10 cellular contexts compared by ENCODE assay signal in genomic region chr5:142472306-142472951, GRCh38.
A peak's percentile ranks its signal among the peaks of the same experiment; 100 is the strongest.
DNase-seq lines count a peak whose midpoint lies in the region; ATAC-seq and TF ChIP-seq lines count a peak whose summit lies in the region.
"Had no signal": no experiment of that assay in that cellular context is flagged by ENCODE, and none has a peak within 500 bp of the region (broad histone marks: within the 10 kb centered on the region; RNA-seq: fewer than 3 reads in every experiment).

No MANE protein-coding gene starts in this region.

- peak; percentile 96 for ATAC-seq in PC-3
- peak; percentile 99 for ATAC-seq in activated naive CD4-positive, alpha-beta T cell treated with anti-CD3 and anti-CD28 coated beads, Interleukin-2, amount 50 U/mL, for 72 hours
- ATAC-seq in natural killer cell treated with Interleukin-12 subunit alpha and Interleukin-12 subunit beta and Interleukin-15 and Interleukin-18, amount 100 ng/mL, for 72 hours, result peak; percentile 81 to 96

- intact Hi-C loops in PC-3 (cut with micrococcal nuclease) (loop anchor here (10.0 kb wide), 1 partner anchor 72 kb away; no protein-coding TSS in a partner anchor), uterus (cut with DNase I; ENCODE audit: low total_unique reads) (no loop called here)

- H3K79me2 ChIP-seq in PC-3 (ENCODE audit: low read length), result no peaks in the 10 kb centered on the region

- H3K36me3 ChIP-seq in PC-3 (ENCODE audit: low read depth, low read length) (no peaks in the 10 kb centered on the region), uterus (no peaks in the 10 kb centered on the region)

- no peaks in the 10 kb centered on the region for H3F3A ChIP-seq in PC-3 (ENCODE audit: low read length, unreplicated experiment)

- no peaks in the 10 kb centered on the region for H3K27me3 ChIP-seq in PC-3 (ENCODE audit: low read length)
- no peaks in the 10 kb centered on the region for H3K27me3 ChIP-seq in uterus

- H3K4me2 ChIP-seq in PC-3 (ENCODE audit: low read length), result peak overlapping the region; percentile 58

- H3K9me3 ChIP-seq in PC-3 (ENCODE audit: low read length) (no peaks in the 10 kb centered on the region), uterus (no peaks in the 10 kb centered on the region)

- H3K4me1 ChIP-seq in PC-3 (ENCODE audit: insufficient read depth, low read length), result peaks cover 27% of the 10 kb centered on the region
- H3K4me1 ChIP-seq in uterus, result no peaks in the 10 kb centered on the region

- no peak for TF ChIP-seq POLR2A in uterus (IDR thresholded peaks at IDR 0.05)

- no TSS peak for BruUV-seq in PC-3 (replicated peaks; lab: Mats Ljungman, UMichigan)

- no peak for TF ChIP-seq CTCF in PC-3 (conservative IDR thresholded peaks at IDR 0.05; ENCODE audit: low read depth, low read length)
- no peak for TF ChIP-seq CTCF in uterus (IDR thresholded peaks at IDR 0.05)

- H3K36me3 Mint-ChIP-seq in activated naive CD4-positive, alpha-beta T cell treated with anti-CD3 and anti-CD28 coated beads, Interleukin-2, amount 50 U/mL, for 72 hours, result no peaks in the 10 kb centered on the region
- H3K36me3 Mint-ChIP-seq in natural killer cell treated with Interleukin-12 subunit alpha and Interleukin-12 subunit beta and Interleukin-15 and Interleukin-18, amount 100 ng/mL, for 72 hours, result no peaks in the 10 kb centered on the region

- no peak overlapping the region for H3K4me3 Mint-ChIP-seq in natural killer cell treated with Interleukin-12 subunit alpha and Interleukin-12 subunit beta and Interleukin-15 and Interleukin-18, amount 100 ng/mL, for 72 hours
- H3K4me3 Mint-ChIP-seq: neural crest cell had no signal

- H3K27ac Mint-ChIP-seq in activated naive CD4-positive, alpha-beta T cell treated with anti-CD3 and anti-CD28 coated beads, Interleukin-2, amount 50 U/mL, for 72 hours, result peak overlapping the region; percentile 2 to 85
- peak overlapping the region; percentile 47 to 63 for H3K27ac Mint-ChIP-seq in natural killer cell treated with Interleukin-12 subunit alpha and Interleukin-12 subunit beta and Interleukin-15 and Interleukin-18, amount 100 ng/mL, for 72 hours

- no peaks in the 10 kb centered on the region for H3K9me2 ChIP-seq in PC-3 (replicated peaks; ENCODE audit: low read length)

- POLR2A ChIA-PET in PC-3 (lab: Charles Lee; ENCODE audit: unreplicated experiment), result interaction anchor here (0.6 kb wide), 1 partner anchor 78 kb away, joined by 3 read pairs; no protein-coding TSS in a partner anchor

- H4K20me1 ChIP-seq in PC-3 (ENCODE audit: low read length), result no peaks in the 10 kb centered on the region

- H2AFZ ChIP-seq in PC-3 (ENCODE audit: low read length), result no peak overlapping the region

- H3K27ac ChIP-seq in PC-3 (ENCODE audit: low read length) (peak overlapping the region; percentile 79), uterus (no peak overlapping the region)
- H3K27ac ChIP-seq: VCaP had no signal

- no peak overlapping the region for H3K4me3 ChIP-seq in PC-3 (ENCODE audit: low read length)
- no peak overlapping the region for H3K4me3 ChIP-seq in uterus

- peaks cover 0 to 2% of the 10 kb centered on the region in 2 donors for H3K27me3 Mint-ChIP-seq in natural killer cell treated with Interleukin-12 subunit alpha and Interleukin-12 subunit beta and Interleukin-15 and Interleukin-18, amount 100 ng/mL, for 72 hours

- DNase-seq in AG20443 (ENCODE audit: low spot score), result peak; percentile 86
- peak; percentile 89 for DNase-seq in PC-3
- peak in 1 of 2 donors; percentile 6 for DNase-seq in activated naive CD4-positive, alpha-beta T cell treated with anti-CD3 and anti-CD28 coated beads, Interleukin-2, amount 50 U/mL, for 72 hours (ENCODE audit: low spot score in 2 of 2)
- no peak for DNase-seq in natural killer cell treated with Interleukin-12 subunit alpha and Interleukin-12 subunit beta and Interleukin-15 and Interleukin-18, amount 100 ng/mL, for 72 hours (ENCODE audit: low spot score)
- no peak for DNase-seq in NCI-H2081 treated with DMSO at 0.1 percent for 48 hours (lab: John Stamatoyannopoulos, UW)
- DNase-seq in uterus, result no peak
- no peak for DNase-seq in amygdala (lab: John Stamatoyannopoulos, UW)
- DNase-seq in cortex of kidney (lab: John Stamatoyannopoulos, UW), result no peak

- CTCF ChIA-PET in PC-3 (lab: Charles Lee), result interaction anchor here (1.1 kb wide), 1 partner anchor 148 kb away, joined by 4 read pairs; the partner anchor contains the start of gene SPRY4

- peak overlapping the region; percentile 31 for H3K9ac ChIP-seq in PC-3 (ENCODE audit: low read length)

- H3K4me1 Mint-ChIP-seq in natural killer cell treated with Interleukin-12 subunit alpha and Interleukin-12 subunit beta and Interleukin-15 and Interleukin-18, amount 100 ng/mL, for 72 hours (ENCODE audit: low read depth in 2 of 2), result peaks cover 5% of the 10 kb centered on the region in 2 donors

- no peaks in the 10 kb centered on the region for H3K9me3 Mint-ChIP-seq in activated naive CD4-positive, alpha-beta T cell treated with anti-CD3 and anti-CD28 coated beads, Interleukin-2, amount 50 U/mL, for 72 hours
- H3K9me3 Mint-ChIP-seq in natural killer cell treated with Interleukin-12 subunit alpha and Interleukin-12 subunit beta and Interleukin-15 and Interleukin-18, amount 100 ng/mL, for 72 hours, result no peaks in the 10 kb centered on the region
- H3K9me3 Mint-ChIP-seq: neural crest cell had no signal

Comparison
In these comparisons a context has a peak if more than half of its experiments do, and no peak if none do; other contexts are left out.
1. DNase-seq: peak in AG20443 (single experiment) and PC-3 (single experiment); none in natural killer cell treated with Interleukin-12 subunit alpha and Interleukin-12 subunit beta and Interleukin-15 and Interleukin-18, amount 100 ng/mL, for 72 hours (single experiment), NCI-H2081 treated with DMSO at 0.1 percent for 48 hours (single experiment), uterus (0 of 2), amygdala (0 of 56) and cortex of kidney (single experiment).
2. Peak in every context shown above with its lines, with median percentiles within 50 percentile points of each other: ATAC-seq.